1 cellular context compared by ENCODE assay signal in the genomic region with DNA sequence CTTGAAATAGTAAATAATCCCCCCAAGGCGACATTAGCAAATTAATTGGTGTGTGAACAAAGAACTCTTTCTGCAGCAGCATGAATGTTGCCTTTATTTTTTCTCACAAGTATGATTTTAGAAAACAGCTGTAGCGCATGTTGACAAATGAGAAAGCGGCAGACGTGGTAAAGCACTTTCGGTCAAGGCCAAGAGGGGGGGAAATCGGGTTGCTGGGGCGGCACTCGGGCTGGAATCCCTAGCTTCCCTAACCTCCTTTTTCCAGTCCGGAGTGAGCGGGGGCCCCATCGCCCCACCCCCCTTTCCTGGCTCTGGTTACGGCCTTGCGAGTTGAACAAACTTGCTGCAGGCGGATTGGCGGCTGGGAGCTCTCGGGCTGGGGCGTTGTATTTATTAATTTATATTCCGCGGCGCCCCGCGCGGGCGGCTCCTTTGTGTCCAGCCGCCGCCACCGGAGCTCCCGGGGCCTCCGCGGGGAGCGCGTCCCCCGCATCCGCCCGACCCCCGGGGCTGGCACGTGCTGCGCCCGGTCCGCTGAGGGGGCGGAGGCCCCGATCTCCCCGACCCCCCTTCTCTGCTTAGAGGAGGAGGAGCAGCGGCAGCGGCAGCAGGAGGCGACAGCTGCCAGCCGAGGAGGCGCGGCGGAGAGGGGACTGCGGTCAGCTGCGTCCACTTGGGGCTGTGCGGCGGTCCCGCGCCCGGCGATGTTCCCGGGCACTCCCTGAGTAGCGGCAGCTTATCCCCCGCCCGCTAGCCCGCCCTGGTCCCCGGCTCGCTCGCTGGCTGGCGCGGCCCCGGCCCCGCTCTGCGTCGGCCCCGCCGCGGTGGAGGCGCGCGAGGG.
TF ChIP-seq lines count a peak whose summit lies in the region.

A gene with protein sequence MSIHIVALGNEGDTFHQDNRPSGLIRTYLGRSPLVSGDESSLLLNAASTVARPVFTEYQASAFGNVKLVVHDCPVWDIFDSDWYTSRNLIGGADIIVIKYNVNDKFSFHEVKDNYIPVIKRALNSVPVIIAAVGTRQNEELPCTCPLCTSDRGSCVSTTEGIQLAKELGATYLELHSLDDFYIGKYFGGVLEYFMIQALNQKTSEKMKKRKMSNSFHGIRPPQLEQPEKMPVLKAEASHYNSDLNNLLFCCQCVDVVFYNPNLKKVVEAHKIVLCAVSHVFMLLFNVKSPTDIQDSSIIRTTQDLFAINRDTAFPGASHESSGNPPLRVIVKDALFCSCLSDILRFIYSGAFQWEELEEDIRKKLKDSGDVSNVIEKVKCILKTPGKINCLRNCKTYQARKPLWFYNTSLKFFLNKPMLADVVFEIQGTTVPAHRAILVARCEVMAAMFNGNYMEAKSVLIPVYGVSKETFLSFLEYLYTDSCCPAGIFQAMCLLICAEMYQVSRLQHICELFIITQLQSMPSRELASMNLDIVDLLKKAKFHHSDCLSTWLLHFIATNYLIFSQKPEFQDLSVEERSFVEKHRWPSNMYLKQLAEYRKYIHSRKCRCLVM (plus strand): TSS at position 607 of the 841 bp plus-strand sequence. CDS start 347 bp downstream, outside the sequence.

TF ChIP-seq in HepG2, 621 proteins besides CTCF, POLR2A, EP300 and RAD21 (continued from another document and continues in another):
- TF ChIP-seq, protein P1, sequence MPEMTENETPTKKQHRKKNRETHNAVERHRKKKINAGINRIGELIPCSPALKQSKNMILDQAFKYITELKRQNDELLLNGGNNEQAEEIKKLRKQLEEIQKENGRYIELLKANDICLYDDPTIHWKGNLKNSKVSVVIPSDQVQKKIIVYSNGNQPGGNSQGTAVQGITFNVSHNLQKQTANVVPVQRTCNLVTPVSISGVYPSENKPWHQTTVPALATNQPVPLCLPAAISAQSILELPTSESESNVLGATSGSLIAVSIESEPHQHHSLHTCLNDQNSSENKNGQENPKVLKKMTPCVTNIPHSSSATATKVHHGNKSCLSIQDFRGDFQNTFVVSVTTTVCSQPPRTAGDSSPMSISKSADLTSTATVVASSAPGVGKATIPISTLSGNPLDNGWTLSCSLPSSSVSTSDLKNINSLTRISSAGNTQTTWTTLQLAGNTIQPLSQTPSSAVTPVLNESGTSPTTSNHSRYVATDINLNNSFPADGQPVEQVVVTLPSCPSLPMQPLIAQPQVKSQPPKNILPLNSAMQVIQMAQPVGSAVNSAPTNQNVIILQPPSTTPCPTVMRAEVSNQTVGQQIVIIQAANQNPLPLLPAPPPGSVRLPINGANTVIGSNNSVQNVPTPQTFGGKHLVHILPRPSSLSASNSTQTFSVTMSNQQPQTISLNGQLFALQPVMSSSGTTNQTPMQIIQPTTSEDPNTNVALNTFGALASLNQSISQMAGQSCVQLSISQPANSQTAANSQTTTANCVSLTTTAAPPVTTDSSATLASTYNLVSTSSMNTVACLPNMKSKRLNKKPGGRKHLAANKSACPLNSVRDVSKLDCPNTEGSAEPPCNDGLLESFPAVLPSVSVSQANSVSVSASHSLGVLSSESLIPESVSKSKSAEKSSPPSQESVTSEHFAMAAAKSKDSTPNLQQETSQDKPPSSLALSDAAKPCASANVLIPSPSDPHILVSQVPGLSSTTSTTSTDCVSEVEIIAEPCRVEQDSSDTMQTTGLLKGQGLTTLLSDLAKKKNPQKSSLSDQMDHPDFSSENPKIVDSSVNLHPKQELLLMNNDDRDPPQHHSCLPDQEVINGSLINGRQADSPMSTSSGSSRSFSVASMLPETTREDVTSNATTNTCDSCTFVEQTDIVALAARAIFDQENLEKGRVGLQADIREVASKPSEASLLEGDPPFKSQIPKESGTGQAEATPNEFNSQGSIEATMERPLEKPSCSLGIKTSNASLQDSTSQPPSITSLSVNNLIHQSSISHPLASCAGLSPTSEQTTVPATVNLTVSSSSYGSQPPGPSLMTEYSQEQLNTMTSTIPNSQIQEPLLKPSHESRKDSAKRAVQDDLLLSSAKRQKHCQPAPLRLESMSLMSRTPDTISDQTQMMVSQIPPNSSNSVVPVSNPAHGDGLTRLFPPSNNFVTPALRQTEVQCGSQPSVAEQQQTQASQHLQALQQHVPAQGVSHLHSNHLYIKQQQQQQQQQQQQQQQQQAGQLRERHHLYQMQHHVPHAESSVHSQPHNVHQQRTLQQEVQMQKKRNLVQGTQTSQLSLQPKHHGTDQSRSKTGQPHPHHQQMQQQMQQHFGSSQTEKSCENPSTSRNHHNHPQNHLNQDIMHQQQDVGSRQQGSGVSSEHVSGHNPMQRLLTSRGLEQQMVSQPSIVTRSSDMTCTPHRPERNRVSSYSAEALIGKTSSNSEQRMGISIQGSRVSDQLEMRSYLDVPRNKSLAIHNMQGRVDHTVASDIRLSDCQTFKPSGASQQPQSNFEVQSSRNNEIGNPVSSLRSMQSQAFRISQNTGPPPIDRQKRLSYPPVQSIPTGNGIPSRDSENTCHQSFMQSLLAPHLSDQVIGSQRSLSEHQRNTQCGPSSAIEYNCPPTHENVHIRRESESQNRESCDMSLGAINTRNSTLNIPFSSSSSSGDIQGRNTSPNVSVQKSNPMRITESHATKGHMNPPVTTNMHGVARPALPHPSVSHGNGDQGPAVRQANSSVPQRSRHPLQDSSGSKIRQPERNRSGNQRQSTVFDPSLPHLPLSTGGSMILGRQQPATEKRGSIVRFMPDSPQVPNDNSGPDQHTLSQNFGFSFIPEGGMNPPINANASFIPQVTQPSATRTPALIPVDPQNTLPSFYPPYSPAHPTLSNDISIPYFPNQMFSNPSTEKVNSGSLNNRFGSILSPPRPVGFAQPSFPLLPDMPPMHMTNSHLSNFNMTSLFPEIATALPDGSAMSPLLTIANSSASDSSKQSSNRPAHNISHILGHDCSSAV (CRISPR knock-in tag; IDR thresholded peaks at IDR 0.05; ENCODE audit: borderline replicate concordance) = no peak
- no peak for TF ChIP-seq ZMYM3 (CRISPR knock-in tag; IDR thresholded peaks at IDR 0.05)
- peak; percentile 74 for TF ChIP-seq ZBTB7B (CRISPR knock-in tag; IDR thresholded peaks at IDR 0.05)
- TF ChIP-seq, protein P2, sequence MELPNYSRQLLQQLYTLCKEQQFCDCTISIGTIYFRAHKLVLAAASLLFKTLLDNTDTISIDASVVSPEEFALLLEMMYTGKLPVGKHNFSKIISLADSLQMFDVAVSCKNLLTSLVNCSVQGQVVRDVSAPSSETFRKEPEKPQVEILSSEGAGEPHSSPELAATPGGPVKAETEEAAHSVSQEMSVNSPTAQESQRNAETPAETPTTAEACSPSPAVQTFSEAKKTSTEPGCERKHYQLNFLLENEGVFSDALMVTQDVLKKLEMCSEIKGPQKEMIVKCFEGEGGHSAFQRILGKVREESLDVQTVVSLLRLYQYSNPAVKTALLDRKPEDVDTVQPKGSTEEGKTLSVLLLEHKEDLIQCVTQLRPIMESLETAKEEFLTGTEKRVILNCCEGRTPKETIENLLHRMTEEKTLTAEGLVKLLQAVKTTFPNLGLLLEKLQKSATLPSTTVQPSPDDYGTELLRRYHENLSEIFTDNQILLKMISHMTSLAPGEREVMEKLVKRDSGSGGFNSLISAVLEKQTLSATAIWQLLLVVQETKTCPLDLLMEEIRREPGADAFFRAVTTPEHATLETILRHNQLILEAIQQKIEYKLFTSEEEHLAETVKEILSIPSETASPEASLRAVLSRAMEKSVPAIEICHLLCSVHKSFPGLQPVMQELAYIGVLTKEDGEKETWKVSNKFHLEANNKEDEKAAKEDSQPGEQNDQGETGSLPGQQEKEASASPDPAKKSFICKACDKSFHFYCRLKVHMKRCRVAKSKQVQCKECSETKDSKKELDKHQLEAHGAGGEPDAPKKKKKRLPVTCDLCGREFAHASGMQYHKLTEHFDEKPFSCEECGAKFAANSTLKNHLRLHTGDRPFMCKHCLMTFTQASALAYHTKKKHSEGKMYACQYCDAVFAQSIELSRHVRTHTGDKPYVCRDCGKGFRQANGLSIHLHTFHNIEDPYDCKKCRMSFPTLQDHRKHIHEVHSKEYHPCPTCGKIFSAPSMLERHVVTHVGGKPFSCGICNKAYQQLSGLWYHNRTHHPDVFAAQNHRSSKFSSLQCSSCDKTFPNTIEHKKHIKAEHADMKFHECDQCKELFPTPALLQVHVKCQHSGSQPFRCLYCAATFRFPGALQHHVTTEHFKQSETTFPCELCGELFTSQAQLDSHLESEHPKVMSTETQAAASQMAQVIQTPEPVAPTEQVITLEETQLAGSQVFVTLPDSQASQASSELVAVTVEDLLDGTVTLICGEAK (IDR thresholded peaks at IDR 0.05) = no peak
- TF ChIP-seq, protein P2 (CRISPR knock-in tag; IDR thresholded peaks at IDR 0.05) = no peak
- TF ChIP-seq CCAR2 (optimal IDR thresholded peaks at IDR 0.05; ENCODE audit: low read depth, low read length) = no peak
- TF ChIP-seq ZNF549 (CRISPR knock-in tag; IDR thresholded peaks at IDR 0.05) = no peak
- TF ChIP-seq PAWR (CRISPR knock-in tag; IDR thresholded peaks at IDR 0.05; ENCODE audit: borderline replicate concordance) = no peak
- TF ChIP-seq MTA1 (CRISPR knock-in tag; IDR thresholded peaks at IDR 0.05; ENCODE audit: borderline replicate concordance) = no peak
- TF ChIP-seq, protein P3, sequence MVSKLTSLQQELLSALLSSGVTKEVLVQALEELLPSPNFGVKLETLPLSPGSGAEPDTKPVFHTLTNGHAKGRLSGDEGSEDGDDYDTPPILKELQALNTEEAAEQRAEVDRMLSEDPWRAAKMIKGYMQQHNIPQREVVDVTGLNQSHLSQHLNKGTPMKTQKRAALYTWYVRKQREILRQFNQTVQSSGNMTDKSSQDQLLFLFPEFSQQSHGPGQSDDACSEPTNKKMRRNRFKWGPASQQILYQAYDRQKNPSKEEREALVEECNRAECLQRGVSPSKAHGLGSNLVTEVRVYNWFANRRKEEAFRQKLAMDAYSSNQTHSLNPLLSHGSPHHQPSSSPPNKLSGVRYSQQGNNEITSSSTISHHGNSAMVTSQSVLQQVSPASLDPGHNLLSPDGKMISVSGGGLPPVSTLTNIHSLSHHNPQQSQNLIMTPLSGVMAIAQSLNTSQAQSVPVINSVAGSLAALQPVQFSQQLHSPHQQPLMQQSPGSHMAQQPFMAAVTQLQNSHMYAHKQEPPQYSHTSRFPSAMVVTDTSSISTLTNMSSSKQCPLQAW (CRISPR knock-in tag; IDR thresholded peaks at IDR 0.05) = no peak
- no peak for TF ChIP-seq ZBTB42 (CRISPR knock-in tag; IDR thresholded peaks at IDR 0.05)
- no peak for TF ChIP-seq GFI1 (CRISPR knock-in tag; IDR thresholded peaks at IDR 0.05; ENCODE audit: borderline replicate concordance)
- no peak for TF ChIP-seq REL (CRISPR knock-in tag; conservative IDR thresholded peaks at IDR 0.05)
- TF ChIP-seq SP2 (CRISPR knock-in tag; IDR thresholded peaks at IDR 0.05) = no peak
- TF ChIP-seq ZBTB8A (CRISPR knock-in tag; IDR thresholded peaks at IDR 0.05; ENCODE audit: borderline replicate concordance, low read depth) = 0 out of 2 replicates have a peak, but pooled peaks have one; percentile 8
- no peak for TF ChIP-seq ZNF83 (CRISPR knock-in tag; IDR thresholded peaks at IDR 0.05; ENCODE audit: borderline replicate concordance)
- TF ChIP-seq CHD4 (IDR thresholded peaks at IDR 0.05; ENCODE audit: borderline replicate concordance, low read length) = no peak
- 0 out of 2 replicates have a peak, but pooled peaks have one; percentile 22 for TF ChIP-seq GTF3A (CRISPR knock-in tag; conservative IDR thresholded peaks at IDR 0.05)
- TF ChIP-seq ERF (CRISPR knock-in tag; IDR thresholded peaks at IDR 0.05) = no peak; the same call in 1 of the 2 replicates
- peak; percentile 42; the same call in 1 of the 2 replicates for TF ChIP-seq ZNF343 (CRISPR knock-in tag; IDR thresholded peaks at IDR 0.05)
- no peak for TF ChIP-seq ZNF615 (CRISPR knock-in tag; IDR thresholded peaks at IDR 0.05; ENCODE audit: borderline replicate concordance)
- TF ChIP-seq, protein P4, sequence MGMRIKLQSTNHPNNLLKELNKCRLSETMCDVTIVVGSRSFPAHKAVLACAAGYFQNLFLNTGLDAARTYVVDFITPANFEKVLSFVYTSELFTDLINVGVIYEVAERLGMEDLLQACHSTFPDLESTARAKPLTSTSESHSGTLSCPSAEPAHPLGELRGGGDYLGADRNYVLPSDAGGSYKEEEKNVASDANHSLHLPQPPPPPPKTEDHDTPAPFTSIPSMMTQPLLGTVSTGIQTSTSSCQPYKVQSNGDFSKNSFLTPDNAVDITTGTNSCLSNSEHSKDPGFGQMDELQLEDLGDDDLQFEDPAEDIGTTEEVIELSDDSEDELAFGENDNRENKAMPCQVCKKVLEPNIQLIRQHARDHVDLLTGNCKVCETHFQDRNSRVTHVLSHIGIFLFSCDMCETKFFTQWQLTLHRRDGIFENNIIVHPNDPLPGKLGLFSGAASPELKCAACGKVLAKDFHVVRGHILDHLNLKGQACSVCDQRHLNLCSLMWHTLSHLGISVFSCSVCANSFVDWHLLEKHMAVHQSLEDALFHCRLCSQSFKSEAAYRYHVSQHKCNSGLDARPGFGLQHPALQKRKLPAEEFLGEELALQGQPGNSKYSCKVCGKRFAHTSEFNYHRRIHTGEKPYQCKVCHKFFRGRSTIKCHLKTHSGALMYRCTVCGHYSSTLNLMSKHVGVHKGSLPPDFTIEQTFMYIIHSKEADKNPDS (CRISPR knock-in tag; IDR thresholded peaks at IDR 0.05) = no peak
- TF ChIP-seq ZNF264 (CRISPR knock-in tag; IDR thresholded peaks at IDR 0.05) = 0 out of 2 replicates have a peak, but pooled peaks have one; percentile 35
- TF ChIP-seq NKX3-1 (CRISPR knock-in tag; IDR thresholded peaks at IDR 0.05) = no peak
- TF ChIP-seq, protein P5, sequence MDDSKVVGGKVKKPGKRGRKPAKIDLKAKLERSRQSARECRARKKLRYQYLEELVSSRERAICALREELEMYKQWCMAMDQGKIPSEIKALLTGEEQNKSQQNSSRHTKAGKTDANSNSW (CRISPR knock-in tag; IDR thresholded peaks at IDR 0.05; ENCODE audit: borderline replicate concordance) = no peak
- no peak for TF ChIP-seq HNRNPH1 (optimal IDR thresholded peaks at IDR 0.05; ENCODE audit: low read depth, low read length)
- no peak for TF ChIP-seq SYNCRIP (IDR thresholded peaks at IDR 0.05; ENCODE audit: insufficient read depth, low read depth, low read length)
- peak; percentile 59 for TF ChIP-seq TBX2 (CRISPR knock-in tag; IDR thresholded peaks at IDR 0.05; ENCODE audit: borderline replicate concordance)
- TF ChIP-seq RBM22 (optimal IDR thresholded peaks at IDR 0.05; ENCODE audit: low read length) = no peak
